Comparison of ENCODE assay signal across 16 cellular contexts in the genomic region with DNA sequence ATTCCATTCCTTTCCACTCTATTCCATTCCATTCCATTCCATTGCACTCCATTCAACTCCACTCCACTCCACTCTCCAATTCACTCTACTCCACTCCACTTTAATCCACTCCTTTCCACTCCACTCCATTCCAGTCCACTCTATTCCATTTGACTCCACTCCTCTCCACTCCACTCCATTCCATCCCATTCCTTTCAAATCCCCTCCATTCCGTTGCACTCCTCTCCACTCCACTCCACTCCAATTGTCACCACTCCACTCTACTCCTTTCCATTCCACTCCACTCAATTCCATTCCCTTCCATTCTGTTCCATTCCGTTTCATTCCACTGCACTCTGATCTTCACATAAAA.
"Had no signal": no experiment of that assay in that cellular context is flagged by ENCODE, and none has a peak within 500 bp of the region (broad histone marks: within the 10 kb centered on the region; RNA-seq: fewer than 3 reads in every experiment).

No MANE protein-coding gene starts in this region.

- H3K4me3 ChIP-seq: pancreas, tibial artery had no signal

- H3K27ac ChIP-seq: pancreas, tibial artery had no signal

- H3K27me3 Mint-ChIP-seq: activated naive CD4-positive, alpha-beta T cell treated with anti-CD3 and anti-CD28 coated beads, Interleukin-2, amount 50 U/mL, for 24 hours; brain; memory B cell had no signal

- H3K27me3 ChIP-seq: pancreas, tibial artery had no signal

- H3K27ac Mint-ChIP-seq: activated naive CD4-positive, alpha-beta T cell treated with anti-CD3 and anti-CD28 coated beads, Interleukin-2, amount 50 U/mL, for 24 hours; brain; memory B cell had no signal

- H3K36me3 ChIP-seq: pancreas, tibial artery had no signal

- DNase-seq: activated CD4-positive, alpha-beta T cell treated with anti-CD3 and anti-CD28 coated beads, Interleukin-2, amount 50 U/mL, for 1 hour; activated CD4-positive, CD25-positive, alpha-beta regulatory T cell; activated T-cell treated with anti-CD3 and anti-CD28 coated beads for 4 hours; cerebellar nuclear complex; dermis blood vessel endothelial cell; foreskin melanocyte; kidney glomerular epithelial cell; pancreas; stimulated activated CD4-positive, alpha-beta T cell treated with anti-CD3 and anti-CD28 coated beads, Interleukin-15, amount 100 ng/mL, for 24 hours; stimulated activated CD4-positive, alpha-beta T cell treated with anti-CD3 and anti-CD28 coated beads, Interleukin-4, amount 100 ng/mL, for 24 hours; T-helper 2 cell; tibial artery had no signal

- H3K4me3 Mint-ChIP-seq: activated naive CD4-positive, alpha-beta T cell treated with anti-CD3 and anti-CD28 coated beads, Interleukin-2, amount 50 U/mL, for 24 hours; brain; memory B cell had no signal

- H3K4me1 ChIP-seq: pancreas, tibial artery had no signal

- ATAC-seq: SK-N-SH treated with all-trans-retinoic acid at 6 μM for 48 hours had no signal

- H3K4me1 Mint-ChIP-seq: activated naive CD4-positive, alpha-beta T cell treated with anti-CD3 and anti-CD28 coated beads, Interleukin-2, amount 50 U/mL, for 24 hours; brain had no signal
